Comparison of ENCODE assay signal across 9 cellular contexts in genomic region chr16:4261557-4262172, GRCh38. TPM values are rescaled to one million over a fixed set of nuclear protein-coding genes. Genes with fewer than 3 reads are reported as not detected.
DNase-seq lines count a peak whose midpoint lies in the region; FAIRE-seq and TF ChIP-seq lines count a peak whose summit lies in the region.
"Had no signal": no experiment of that assay in that cellular context is flagged by ENCODE, and none has a peak within 500 bp of the region (broad histone marks: within the 10 kb centered on the region; RNA-seq: fewer than 3 reads in every experiment).

No MANE protein-coding gene starts in this region.

- intact Hi-C loops in PC-9 (cut with micrococcal nuclease; ENCODE audit: unreplicated experiment), result no loop called here

- no peaks in the 10 kb centered on the region for H3K9me3 ChIP-seq in PC-9 (ENCODE audit: insufficient read depth, low read depth)

- H3K9me2 ChIP-seq in PC-9 (ENCODE audit: insufficient read depth), result no peaks in the 10 kb centered on the region

- POLR2A ChIA-PET in PC-9 (lab: Charles Lee; ENCODE audit: unreplicated experiment), result no interaction called here

- H2AFZ ChIP-seq in PC-9, result no peak overlapping the region

- FAIRE-seq in urothelium cell line (lab: Jason Lieb, UNC), result peak; percentile 75
- FAIRE-seq: A204.1 had no signal

- H3K4me3 ChIP-seq in PC-9, result no peak overlapping the region
- no peak overlapping the region for H3K4me3 ChIP-seq in astrocyte of the spinal cord (ENCODE audit: low read depth, low read length)

- no peaks in the 10 kb centered on the region for H3K27me3 ChIP-seq in PC-9 (ENCODE audit: insufficient read depth, low read depth)

- no peaks in the 10 kb centered on the region for H3K4me1 ChIP-seq in PC-9 (replicated peaks; ENCODE audit: insufficient read depth)

- peaks cover 42% of the 10 kb centered on the region for H4K20me1 ChIP-seq in PC-9 (ENCODE audit: insufficient read depth)

- peaks cover 14% of the 10 kb centered on the region; the same call in 1 of the 2 replicates for H3F3A ChIP-seq in PC-9 (ENCODE audit: insufficient read depth, low read depth)

- H3K4me2 ChIP-seq in PC-9, result no peak overlapping the region

- in situ Hi-C loops in astrocyte of the spinal cord (cut with HindIII; ENCODE audit: low sequenced_read_pairs), result no loop called here

- no TSS peak for BruUV-seq in PC-9 (replicated peaks; lab: Mats Ljungman, UMichigan)

- H3K27ac ChIP-seq in PC-9, result no peak overlapping the region

- H3K36me3 ChIP-seq in PC-9 (ENCODE audit: low read depth), result 0 out of 2 replicates have a peak, but pooled peaks cover 10% of the 10 kb centered on the region

- CTCF ChIA-PET in PC-9 (lab: Charles Lee), result interaction anchor here (0.6 kb wide), 1 partner anchor 73 kb away, joined by 4 read pairs; no protein-coding TSS in a partner anchor

- TF ChIP-seq CTCF in PC-9 (conservative IDR thresholded peaks at IDR 0.05) (peak; percentile 68), astrocyte of the spinal cord (IDR thresholded peaks at IDR 0.05; ENCODE audit: low read depth, low read length) (peak; percentile 71)

- peaks cover 33% of the 10 kb centered on the region for H3K79me2 ChIP-seq in PC-9 (ENCODE audit: low read depth)

- peak; percentile 57 for DNase-seq in DMS 273 (lab: John Stamatoyannopoulos, UW; ENCODE audit: unreplicated experiment)
- DNase-seq in DMS 273 treated with DMSO at 0.1 percent for 48 hours (lab: John Stamatoyannopoulos, UW), result no peak
- no peak for DNase-seq in PC-9
- DNase-seq in astrocyte of the spinal cord (ENCODE audit: low read depth, low spot score), result peak; percentile 13
- DNase-seq in lung microvascular endothelial cell (ENCODE audit: low read depth in 2 of 2), result peak; percentile 60 to 62
- DNase-seq in urothelium cell line (ENCODE audit: low spot score), result peak; percentile 70
- no peak for DNase-seq in NCI-H446 treated with DMSO at 0.1 percent for 48 hours (lab: John Stamatoyannopoulos, UW)
- no peak for DNase-seq in NCI-H1930 (lab: John Stamatoyannopoulos, UW)

RNA-seq across cellular contexts. Expression of gene TFAP4, which starts 11.2 kb away (rescaled TPM):
- total RNA-seq in PC-9 (2021) (25.0 and 34.8 TPM in 2 replicates), lung microvascular endothelial cell (2.8 and 3.0 TPM in 2 replicates)

RNA-seq across cellular contexts. Expression of gene SRL, which starts 19.8 kb away (rescaled TPM):
- total RNA-seq in PC-9 (2021), result not detected in 2 replicates
- under 0.01 and 0.20 TPM in 2 replicates for total RNA-seq in lung microvascular endothelial cell

RNA-seq across cellular contexts. Expression of gene GLIS2, which starts 54.2 kb away (rescaled TPM):
- total RNA-seq in PC-9 (2021) (44.2 and 48.3 TPM in 2 replicates), lung microvascular endothelial cell (0.20 and 0.65 TPM in 2 replicates)

Comparison
In these comparisons a context has a peak if more than half of its experiments do, and no peak if none do; other contexts are left out.
1. DNase-seq: peak in DMS 273 (single experiment), astrocyte of the spinal cord (single experiment), lung microvascular endothelial cell (2 of 2) and urothelium cell line (single experiment); none in DMS 273 treated with DMSO at 0.1 percent for 48 hours (single experiment), PC-9 (0 of 2), NCI-H446 treated with DMSO at 0.1 percent for 48 hours (single experiment) and NCI-H1930 (0 of 2).
2. RNA of gene GLIS2, which starts 54.2 kb away (total RNA-seq): 44.2 to 48.3 TPM in PC-9; 0.20 to 0.65 TPM in lung microvascular endothelial cell; every median in the first group is over 10 times any median in the second.